16 cellular contexts compared by ENCODE assay signal in genomic region chr11:124829986-124830385, GRCh38.
"Had no signal": no experiment of that assay in that cellular context is flagged by ENCODE, and none has a peak within 500 bp of the region (broad histone marks: within the 10 kb centered on the region; RNA-seq: fewer than 3 reads in every experiment).

No MANE protein-coding gene starts in this region.

- H3K27me3 ChIP-seq: upper lobe of right lung had no signal

- DNase-seq: activated CD4-positive, alpha-beta T cell treated with anti-CD3 and anti-CD28 coated beads, Interleukin-2, amount 50 U/mL, for 1 hour; activated CD8-positive, alpha-beta memory T cell treated with anti-CD3 and anti-CD28 coated beads for 24 hours; activated naive CD4-positive, alpha-beta T cell; anterior cingulate cortex; dorsolateral prefrontal cortex; endodermal cell; foreskin fibroblast; hippocampal formation; kidney; left ventricle myocardium superior; stimulated activated naive CD8-positive, alpha-beta T cell treated with anti-CD3 and anti-CD28 coated beads, Interleukin-15, Interleukin-2, amounts not matched to agents 100 U/mL and 50 U/mL, for 24 hours; T-helper 9 cell; upper lobe of right lung had no signal

- ATAC-seq: activated CD4-positive, CD25-positive, alpha-beta regulatory T cell treated with anti-CD3 and anti-CD28 coated beads, Interleukin-2, amount 50 U/mL, for 24 hours; left ventricle myocardium superior; natural killer cell treated with Interleukin-12 subunit alpha and Interleukin-12 subunit beta and Interleukin-15 and Interleukin-18, amount 100 ng/mL, for 72 hours; stimulated activated naive CD8-positive, alpha-beta T cell treated with anti-CD3 and anti-CD28 coated beads, Interleukin-15, Interleukin-2, amounts not matched to agents 100 U/mL and 50 U/mL, for 24 hours; upper lobe of right lung had no signal

- H3K36me3 ChIP-seq: upper lobe of right lung had no signal

- H3K9me3 ChIP-seq: upper lobe of right lung had no signal

- H3K27ac ChIP-seq: skin epidermis, upper lobe of right lung had no signal

- H3K4me3 ChIP-seq: dorsolateral prefrontal cortex, skin epidermis, upper lobe of right lung had no signal

- H3K4me1 ChIP-seq: upper lobe of right lung had no signal
